Comparison of ENCODE assay signal across 8 cellular contexts in genomic region chr2:151409601-151410484, GRCh38. TPM values are rescaled to one million over a fixed set of nuclear protein-coding genes. Genes with fewer than 3 reads are reported as not detected.
DNase-seq lines count a peak whose midpoint lies in the region; ATAC-seq and TF ChIP-seq lines count a peak whose summit lies in the region.

TSS of gene RIF1 (plus strand) at chr2:151409902. CDS start at chr2:151410424, 522 bp downstream.

- peaks cover 49% of the 10 kb centered on the region for H3K79me2 ChIP-seq in mammary epithelial cell (ENCODE audit: insufficient read depth, low read length)

- peak; percentile 56 for TF ChIP-seq CTCF in WERI-Rb-1 (IDR thresholded peaks at IDR 0.05; ENCODE audit: low read depth, low read length)
- TF ChIP-seq CTCF in mammary epithelial cell (conservative IDR thresholded peaks at IDR 0.05 in 1 of 2, IDR thresholded peaks at IDR 0.05 in 1 of 2; ENCODE audit: extremely low read depth in 1 of 2, insufficient read depth in 1 of 2, low read depth in 1 of 2, low read length in 2 of 2) = peak; percentile 32 to 69

- 2% methylated on average over 31 of the region's 65 CpGs for WGBS in mammary epithelial cell (ENCODE audit: low coverage, missing lambda C conversion rate)

- H3K9ac ChIP-seq in mammary epithelial cell (ENCODE audit: insufficient read depth, low read length) = peak within 1 kb of the TSS; percentile 94

- in situ Hi-C loops in mammary epithelial cell (cut with MboI; ENCODE audit: low sequenced_read_pairs in 2 of 2) = loop anchor here in 1 of 2 donors (10.0 kb wide), 1 partner anchor 115 kb away; no protein-coding TSS in a partner anchor

- intact Hi-C loops in mammary epithelial cell (cut with micrococcal nuclease) = loop anchor here (1.0 to 5.0 kb wide), 3 partner anchors 38 to 150 kb away; partner anchors contain the start of gene NMI

- peak within 1 kb of the TSS; percentile 86 for H3K4me2 ChIP-seq in mammary epithelial cell (ENCODE audit: insufficient read depth, low read depth, low read length)

- CTCF ChIA-PET in mammary epithelial cell (lab: Charles Lee; ENCODE audit: low non-redundant PET) = interaction anchor here (0.6 to 0.7 kb wide), 5 partner anchors 25 to 431 kb away, joined by 4 to 27 read pairs (median 5); no protein-coding TSS in a partner anchor

- H3K36me3 ChIP-seq in WERI-Rb-1 = peaks cover 43% of the 10 kb centered on the region
- H3K36me3 ChIP-seq in mammary epithelial cell (ENCODE audit: insufficient read depth, low read length) = peaks cover 21% of the 10 kb centered on the region

- H3K27ac ChIP-seq in WERI-Rb-1 (peak within 1 kb of the TSS; percentile 98), mammary epithelial cell (ENCODE audit: insufficient read depth, low read depth, low read length) (peak within 1 kb of the TSS; percentile 80)

- BruUV-seq in mammary epithelial cell (replicated peaks; lab: Mats Ljungman, UMichigan) = TSS peak; percentile 27

- H3K27me3 ChIP-seq in WERI-Rb-1 (ENCODE audit: insufficient read depth, low read depth, severe bottlenecking) (no peaks in the 10 kb centered on the region), mammary epithelial cell (ENCODE audit: insufficient read depth, low read length) (no peaks in the 10 kb centered on the region)

- H3K9me3 ChIP-seq in WERI-Rb-1 (ENCODE audit: severe bottlenecking) = peaks cover 2% of the 10 kb centered on the region
- no peaks in the 10 kb centered on the region for H3K9me3 ChIP-seq in mammary epithelial cell (replicated peaks; ENCODE audit: insufficient read depth, low read length)

- no peaks in the 10 kb centered on the region for H4K20me1 ChIP-seq in mammary epithelial cell (ENCODE audit: insufficient read depth, low read length)

- H3K4me3 ChIP-seq in WERI-Rb-1 (ENCODE audit: low read depth, low read length) (peak within 1 kb of the TSS; percentile 92), mammary epithelial cell (replicated peaks in 1 of 3; ENCODE audit: insufficient read depth in 1 of 3, low read depth in 2 of 3, low read length in 3 of 3) (peak within 1 kb of the TSS; percentile 81 to 91 (median 85))

- dilution Hi-C loops in mammary epithelial cell (cut with HindIII; ENCODE audit: low sequenced_read_pairs) = no loop called here

- ATAC-seq in GM18870 (IDR thresholded peaks at IDR 0.05; ENCODE audit: unreplicated experiment) (peak; percentile 86), HG03135 (IDR thresholded peaks at IDR 0.05; ENCODE audit: unreplicated experiment) (peak; percentile 94)

- peak within 1 kb of the TSS; percentile 92 for H2AFZ ChIP-seq in mammary epithelial cell (ENCODE audit: low read depth, low read length)

- DNase-seq in AG08395 (ENCODE audit: low spot score) = peak; percentile 95
- peak; percentile 92 for DNase-seq in NCI-H2196 (lab: John Stamatoyannopoulos, UW; ENCODE audit: unreplicated experiment)
- peak; percentile 95 for DNase-seq in WERI-Rb-1
- peak; percentile 92 for DNase-seq in mammary epithelial cell
- DNase-seq in iPS-NIHi7 (ENCODE audit: extremely low spot score) = peak; percentile 97
- peak; percentile 72 for DNase-seq in smooth muscle cell of the brain vasculature (ENCODE audit: low read depth, low spot score)

- no peaks in the 10 kb centered on the region for H3K4me1 ChIP-seq in mammary epithelial cell (ENCODE audit: insufficient read depth, low read length)

RNA-seq across cellular contexts. Expression of gene RIF1, which starts in this region (rescaled TPM):
- total RNA-seq in mammary epithelial cell = 10 to 100 TPM; 33.7 to 45.0 TPM
- 8.4 TPM for polyA plus RNA-seq in mammary epithelial cell
- polyA minus RNA-seq in mammary epithelial cell = 76.1 TPM

Comparison
In these comparisons a context has a peak if more than half of its experiments do, and no peak if none do; other contexts are left out.
1. Peak in every context shown above with its lines: DNase-seq, ATAC-seq, H3K4me3 ChIP-seq and H3K27ac ChIP-seq.